8 cellular contexts compared by ENCODE assay signal in genomic region chr4:169080970-169081369, GRCh38.
DNase-seq lines count a peak whose midpoint lies in the region; ATAC-seq and TF ChIP-seq lines count a peak whose summit lies in the region.

No MANE protein-coding gene starts in this region.

- no peak for TF ChIP-seq CTCF in nephron (IDR thresholded peaks at IDR 0.05; ENCODE audit: unreplicated experiment in 3 of 3)

- peaks cover 27% of the 10 kb centered on the region for H3K4me1 Mint-ChIP-seq in nephron

- DNase-seq in CD1c-positive myeloid dendritic cell (ENCODE audit: extremely low spot score) (peak; percentile 18), amniotic stem cell (lab: John Stamatoyannopoulos, UW) (no peak), DMS153 (lab: John Stamatoyannopoulos, UW) (no peak), NCI-H2227 treated with DMSO at 0.1 percent for 48 hours (lab: John Stamatoyannopoulos, UW) (no peak)
- no peak for DNase-seq in stimulated activated CD4-positive, alpha-beta T cell treated with anti-CD3 and anti-CD28 coated beads, Interleukin-4, amount 100 ng/mL, for 24 hours

- H3K36me3 Mint-ChIP-seq in nephron (ENCODE audit: low read depth), result peaks cover 8% of the 10 kb centered on the region

- peak overlapping the region; percentile 80 for H3K27ac ChIP-seq in cingulate gyrus (ENCODE audit: low read depth, low read length)

- peak overlapping the region; percentile 87 to 96 (median 90) for H3K27ac Mint-ChIP-seq in nephron

- peak overlapping the region in 1 of 3 experiments; percentile 55 for H3K4me3 Mint-ChIP-seq in nephron

- H3K27me3 Mint-ChIP-seq in nephron (ENCODE audit: low read depth), result no peaks in the 10 kb centered on the region

- peak; percentile 3 for ATAC-seq in HG03159 (IDR thresholded peaks at IDR 0.05; ENCODE audit: unreplicated experiment)

- H3K9me3 Mint-ChIP-seq in nephron, result peaks cover 2% of the 10 kb centered on the region
